Comparison of ENCODE assay signal across 1 cellular context in genomic region chr21:5065240-5066211, GRCh38.
TF ChIP-seq lines count a peak whose summit lies in the region.
"Not testable (repeated sequence)": the region's sequence is repeated elsewhere in the genome, so short reads cannot be mapped to it uniquely, and the experiment has no call there.

No MANE protein-coding gene starts in this region.

TF ChIP-seq in K562, 482 proteins besides CTCF, POLR2A, EP300 and RAD21 (continued from another document):
- TF ChIP-seq MGA (IDR thresholded peaks at IDR 0.05) (0 out of 2 replicates have a peak, but pooled peaks have one; percentile 21), ATF7 (IDR thresholded peaks at IDR 0.05) (0 out of 2 replicates have a peak, but pooled peaks have one; percentile 35), JUND (IDR thresholded peaks at IDR 0.05; ENCODE audit: borderline replicate concordance, low read depth, low read length) (0 out of 2 replicates have a peak, but pooled peaks have one; percentile 36), JUND (tag; IDR thresholded peaks at IDR 0.05; ENCODE audit: borderline replicate concordance, low read depth, low read length) (peak; percentile 49; the same call in 1 of the 3 replicates), SMAD4 (CRISPR knock-in tag; conservative IDR thresholded peaks at IDR 0.05) (0 out of 2 replicates have a peak, but pooled peaks have one; percentile 42), ZSCAN32 (CRISPR knock-in tag; IDR thresholded peaks at IDR 0.05) (peak; percentile 70; the same call in 1 of the 2 replicates), RBFOX2 (IDR thresholded peaks at IDR 0.05; ENCODE audit: low read depth, low read length) (peak; percentile 60), CXXC5 (CRISPR knock-in tag; IDR thresholded peaks at IDR 0.05) (peak; percentile 48; the same call in 1 of the 2 replicates), RNF2 (IDR thresholded peaks at IDR 0.05) (peak; percentile 27; the same call in 1 of the 2 replicates), ATF1 (tag; IDR thresholded peaks at IDR 0.05) (peak; percentile 49), ZNF175 (CRISPR knock-in tag; IDR thresholded peaks at IDR 0.05; ENCODE audit: low read depth) (peak; percentile 85), EGR1 (conservative IDR thresholded peaks at IDR 0.05) (0 out of 2 replicates have a peak, but pooled peaks have one; percentile 15), ZNF395 (CRISPR knock-in tag; IDR thresholded peaks at IDR 0.05) (peak; percentile 31; the same call in 1 of the 2 replicates), MYC (IDR thresholded peaks at IDR 0.05; ENCODE audit: low read depth, low read length) (peak; percentile 81), ZNF766 (CRISPR knock-in tag; conservative IDR thresholded peaks at IDR 0.05) (0 out of 2 replicates have a peak, but pooled peaks have one; percentile 29), CEBPG (CRISPR knock-in tag; IDR thresholded peaks at IDR 0.05) (peak; percentile 83), CEBPG (tag; conservative IDR thresholded peaks at IDR 0.05 in 1 of 2, IDR thresholded peaks at IDR 0.05 in 1 of 2) (peak; percentile 7 to 89; a peak in 2 of 4 replicates), BRD4 (IDR thresholded peaks at IDR 0.05) (peak; percentile 48; the same call in 1 of the 2 replicates), ZNF584 (CRISPR knock-in tag; IDR thresholded peaks at IDR 0.05; ENCODE audit: low read depth) (peak; percentile 63; the same call in 1 of the 2 replicates), L3MBTL2 (IDR thresholded peaks at IDR 0.05) (peak; percentile 35; the same call in 1 of the 2 replicates)
- TF ChIP-seq, protein P1, sequence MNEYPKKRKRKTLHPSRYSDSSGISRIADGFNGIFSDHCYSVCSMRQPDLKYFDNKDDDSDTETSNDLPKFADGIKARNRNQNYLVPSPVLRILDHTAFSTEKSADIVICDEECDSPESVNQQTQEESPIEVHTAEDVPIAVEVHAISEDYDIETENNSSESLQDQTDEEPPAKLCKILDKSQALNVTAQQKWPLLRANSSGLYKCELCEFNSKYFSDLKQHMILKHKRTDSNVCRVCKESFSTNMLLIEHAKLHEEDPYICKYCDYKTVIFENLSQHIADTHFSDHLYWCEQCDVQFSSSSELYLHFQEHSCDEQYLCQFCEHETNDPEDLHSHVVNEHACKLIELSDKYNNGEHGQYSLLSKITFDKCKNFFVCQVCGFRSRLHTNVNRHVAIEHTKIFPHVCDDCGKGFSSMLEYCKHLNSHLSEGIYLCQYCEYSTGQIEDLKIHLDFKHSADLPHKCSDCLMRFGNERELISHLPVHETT (CRISPR knock-in tag; conservative IDR thresholded peaks at IDR 0.05 in 1 of 2, IDR thresholded peaks at IDR 0.05 in 1 of 2), result 0 out of 4 replicates have a peak, but pooled peaks of 1 of the 2 experiments have one; percentile 34
- TF ChIP-seq, protein P2, sequence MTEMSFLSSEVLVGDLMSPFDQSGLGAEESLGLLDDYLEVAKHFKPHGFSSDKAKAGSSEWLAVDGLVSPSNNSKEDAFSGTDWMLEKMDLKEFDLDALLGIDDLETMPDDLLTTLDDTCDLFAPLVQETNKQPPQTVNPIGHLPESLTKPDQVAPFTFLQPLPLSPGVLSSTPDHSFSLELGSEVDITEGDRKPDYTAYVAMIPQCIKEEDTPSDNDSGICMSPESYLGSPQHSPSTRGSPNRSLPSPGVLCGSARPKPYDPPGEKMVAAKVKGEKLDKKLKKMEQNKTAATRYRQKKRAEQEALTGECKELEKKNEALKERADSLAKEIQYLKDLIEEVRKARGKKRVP (CRISPR knock-in tag; IDR thresholded peaks at IDR 0.05), result peak; percentile 86
- TF ChIP-seq ATF1 (CRISPR knock-in tag; IDR thresholded peaks at IDR 0.05); MYC (CRISPR knock-in tag; IDR thresholded peaks at IDR 0.05; ENCODE audit: borderline replicate concordance, low read depth): not testable (repeated sequence)
- TF ChIP-seq, protein P3, sequence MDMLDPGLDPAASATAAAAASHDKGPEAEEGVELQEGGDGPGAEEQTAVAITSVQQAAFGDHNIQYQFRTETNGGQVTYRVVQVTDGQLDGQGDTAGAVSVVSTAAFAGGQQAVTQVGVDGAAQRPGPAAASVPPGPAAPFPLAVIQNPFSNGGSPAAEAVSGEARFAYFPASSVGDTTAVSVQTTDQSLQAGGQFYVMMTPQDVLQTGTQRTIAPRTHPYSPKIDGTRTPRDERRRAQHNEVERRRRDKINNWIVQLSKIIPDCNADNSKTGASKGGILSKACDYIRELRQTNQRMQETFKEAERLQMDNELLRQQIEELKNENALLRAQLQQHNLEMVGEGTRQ (CRISPR knock-in tag; IDR thresholded peaks at IDR 0.05), result peak; percentile 38
- TF ChIP-seq, protein P4, sequence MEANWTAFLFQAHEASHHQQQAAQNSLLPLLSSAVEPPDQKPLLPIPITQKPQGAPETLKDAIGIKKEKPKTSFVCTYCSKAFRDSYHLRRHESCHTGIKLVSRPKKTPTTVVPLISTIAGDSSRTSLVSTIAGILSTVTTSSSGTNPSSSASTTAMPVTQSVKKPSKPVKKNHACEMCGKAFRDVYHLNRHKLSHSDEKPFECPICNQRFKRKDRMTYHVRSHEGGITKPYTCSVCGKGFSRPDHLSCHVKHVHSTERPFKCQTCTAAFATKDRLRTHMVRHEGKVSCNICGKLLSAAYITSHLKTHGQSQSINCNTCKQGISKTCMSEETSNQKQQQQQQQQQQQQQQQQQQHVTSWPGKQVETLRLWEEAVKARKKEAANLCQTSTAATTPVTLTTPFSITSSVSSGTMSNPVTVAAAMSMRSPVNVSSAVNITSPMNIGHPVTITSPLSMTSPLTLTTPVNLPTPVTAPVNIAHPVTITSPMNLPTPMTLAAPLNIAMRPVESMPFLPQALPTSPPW (CRISPR knock-in tag; IDR thresholded peaks at IDR 0.05), result peak; percentile 36; the same call in 1 of the 2 replicates
TF ChIP-seq in K562: peak in this region for 34; not testable (repeated sequence) for 448.
